Comparison of ENCODE assay signal across 14 cellular contexts in genomic region chr1:240337795-240338194, GRCh38.
DNase-seq lines count a peak whose midpoint lies in the region; ATAC-seq and TF ChIP-seq lines count a peak whose summit lies in the region.
"Had no signal": no experiment of that assay in that cellular context is flagged by ENCODE, and none has a peak within 500 bp of the region (broad histone marks: within the 10 kb centered on the region; RNA-seq: fewer than 3 reads in every experiment).

No MANE protein-coding gene starts in this region.

- H3K27ac ChIP-seq in cardiac muscle cell = peak overlapping the region; percentile 5
- H3K27ac ChIP-seq in stomach = no peak overlapping the region
- H3K27ac ChIP-seq: left lung, psoas muscle had no signal

- H3K27me3 ChIP-seq in cardiac muscle cell = no peaks in the 10 kb centered on the region
- H3K27me3 ChIP-seq in stomach = no peaks in the 10 kb centered on the region
- H3K27me3 ChIP-seq: left lung had no signal

- H3K4me3 ChIP-seq in cardiac muscle cell = no peak overlapping the region
- H3K4me3 ChIP-seq in stomach = no peak overlapping the region
- H3K4me3 ChIP-seq: HAP-1, left lung, psoas muscle had no signal

- intact Hi-C loops in left ventricle myocardium superior (cut with micrococcal nuclease) (no loop called here), stomach (cut with DNase I; ENCODE audit: low total_unique reads) (no loop called here)

- TF ChIP-seq EP300 in stomach (IDR thresholded peaks at IDR 0.05) = no peak

- TF ChIP-seq POLR2A in stomach (IDR thresholded peaks at IDR 0.05) = no peak

- DNase-seq in cardiac muscle cell (ENCODE audit: low read depth in 1 of 2, low spot score in 1 of 2) = peak; percentile 48 to 62
- DNase-seq in left ventricle myocardium superior = no peak
- peak; percentile 93 for DNase-seq in dedifferentiated amniotic fluid mesenchymal stem cell (ENCODE audit: extremely low spot score)
- peak; percentile 15 for DNase-seq in middle frontal gyrus (ENCODE audit: extremely low spot score, low spot score)
- DNase-seq in stomach = no peak
- DNase-seq in RPMI8226 = no peak
- DNase-seq: left lung, NCI-H774, psoas muscle, T-helper 1 cell had no signal

- H3K36me3 ChIP-seq in cardiac muscle cell (no peaks in the 10 kb centered on the region), stomach (no peaks in the 10 kb centered on the region)
- H3K36me3 ChIP-seq: HAP-1, left lung had no signal

- TF ChIP-seq CTCF in cardiac muscle cell (IDR thresholded peaks at IDR 0.05; ENCODE audit: low read depth, low read length) (no peak), stomach (IDR thresholded peaks at IDR 0.05) (no peak)

- H3K4me1 ChIP-seq in cardiac muscle cell (ENCODE audit: low read depth) (peaks cover 14% of the 10 kb centered on the region), stomach (peaks cover 0 to 5% (median 0%) of the 10 kb centered on the region in 4 donors)
- H3K4me1 ChIP-seq: HAP-1, left lung, psoas muscle had no signal

- H3K9me3 ChIP-seq in cardiac muscle cell (ENCODE audit: low read depth) = no peaks in the 10 kb centered on the region
- no peaks in the 10 kb centered on the region for H3K9me3 ChIP-seq in stomach
- H3K9me3 ChIP-seq: HAP-1, left lung, psoas muscle had no signal

- 65 to 77% (median 68%) methylated on average over 5 of the region's 5 CpGs for WGBS in stomach, 5 donors

- ATAC-seq in left ventricle myocardium superior (no peak), GM19324 (IDR thresholded peaks at IDR 0.05; ENCODE audit: low FRiP score, unreplicated experiment) (no peak), GM18520 (IDR thresholded peaks at IDR 0.05; ENCODE audit: unreplicated experiment) (no peak)
- ATAC-seq: esophagus mucosa, left lung had no signal

Comparison
In these comparisons a context has a peak if more than half of its experiments do, and no peak if none do; other contexts are left out.
1. DNase-seq: peak in cardiac muscle cell (2 of 2), dedifferentiated amniotic fluid mesenchymal stem cell (single experiment) and middle frontal gyrus (single experiment); none in left ventricle myocardium superior (single experiment), stomach (single experiment) and RPMI8226 (single experiment).